1 cellular context compared by ENCODE assay signal in the genomic region with DNA sequence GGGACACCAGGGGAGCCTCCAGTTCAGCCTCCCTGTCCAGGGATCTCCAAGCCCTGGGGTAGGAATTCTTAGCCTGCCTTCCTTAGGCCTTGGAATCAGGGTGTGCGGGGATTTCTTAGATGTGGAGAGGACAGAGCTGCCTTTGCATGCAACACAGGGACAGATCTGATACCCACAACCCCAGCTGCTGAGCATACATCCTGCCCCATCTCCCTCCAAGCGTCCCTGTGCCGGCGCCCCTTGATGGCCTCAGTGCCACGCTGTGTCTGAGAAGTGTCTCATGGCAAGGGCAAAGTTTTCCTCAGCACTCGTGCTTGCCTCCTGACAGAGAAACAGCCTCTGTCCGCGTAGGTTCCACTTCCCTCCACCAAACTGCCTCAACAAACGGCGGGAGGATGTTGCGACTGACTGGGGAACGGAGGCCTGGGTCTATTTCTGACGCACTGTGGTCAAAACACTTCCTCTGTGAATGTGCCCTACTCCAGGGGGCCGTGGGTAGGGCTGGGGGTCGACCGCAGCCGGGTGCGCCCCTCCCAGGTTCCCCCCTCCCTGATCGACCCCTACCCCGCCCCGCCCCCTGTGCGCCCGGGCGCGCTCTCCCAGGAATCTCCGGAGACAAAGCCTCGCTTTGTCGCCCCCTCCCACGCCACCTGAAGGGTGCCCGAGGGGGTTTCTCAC.
TF ChIP-seq lines count a peak whose summit lies in the region.

No MANE protein-coding gene starts in this region.

TF ChIP-seq in IMR-90, 13 proteins besides CTCF, POLR2A, EP300 and RAD21 (continued from another document):
- TF ChIP-seq, protein P1, sequence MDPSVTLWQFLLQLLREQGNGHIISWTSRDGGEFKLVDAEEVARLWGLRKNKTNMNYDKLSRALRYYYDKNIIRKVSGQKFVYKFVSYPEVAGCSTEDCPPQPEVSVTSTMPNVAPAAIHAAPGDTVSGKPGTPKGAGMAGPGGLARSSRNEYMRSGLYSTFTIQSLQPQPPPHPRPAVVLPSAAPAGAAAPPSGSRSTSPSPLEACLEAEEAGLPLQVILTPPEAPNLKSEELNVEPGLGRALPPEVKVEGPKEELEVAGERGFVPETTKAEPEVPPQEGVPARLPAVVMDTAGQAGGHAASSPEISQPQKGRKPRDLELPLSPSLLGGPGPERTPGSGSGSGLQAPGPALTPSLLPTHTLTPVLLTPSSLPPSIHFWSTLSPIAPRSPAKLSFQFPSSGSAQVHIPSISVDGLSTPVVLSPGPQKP (IDR thresholded peaks at IDR 0.05; ENCODE audit: borderline replicate concordance, low read depth, low read length), result no peak
- TF ChIP-seq RCOR1 (IDR thresholded peaks at IDR 0.05; ENCODE audit: insufficient replicate concordance, low read length) (no peak), MAFK (IDR thresholded peaks at IDR 0.05; ENCODE audit: low read depth, low read length) (no peak), BHLHE40 (IDR thresholded peaks at IDR 0.05; ENCODE audit: low read depth, low read length) (no peak)
